Comparison of ENCODE assay signal across 9 cellular contexts in genomic region chr16:14202697-14203096, GRCh38.
A peak's percentile ranks its signal among the peaks of the same experiment; 100 is the strongest.
DNase-seq lines count a peak whose midpoint lies in the region; ATAC-seq and TF ChIP-seq lines count a peak whose summit lies in the region.
"Had no signal": no experiment of that assay in that cellular context is flagged by ENCODE, and none has a peak within 500 bp of the region (broad histone marks: within the 10 kb centered on the region; RNA-seq: fewer than 3 reads in every experiment).

No MANE protein-coding gene starts in this region.

- H3K36me3 Mint-ChIP-seq in nephron progenitor cell (ENCODE audit: low read depth) = peaks cover 18% of the 10 kb centered on the region
- no peaks in the 10 kb centered on the region for H3K36me3 Mint-ChIP-seq in activated CD8-positive, alpha-beta T cell treated with anti-CD3 and anti-CD28 coated beads for 36 hours (ENCODE audit: low read depth)

- H3K9me2 ChIP-seq in DOHH2 (replicated peaks; ENCODE audit: control insufficient read depth, low read length) = no peaks in the 10 kb centered on the region

- no peaks in the 10 kb centered on the region for H3K36me3 ChIP-seq in DOHH2 (ENCODE audit: control insufficient read depth, low read length)

- POLR2A ChIA-PET in activated CD8-positive, alpha-beta T cell treated with anti-CD3 and anti-CD28 coated beads for 36 hours (lab: Charles Lee) = no interaction called here

- DNase-seq in NCI-H2081 treated with DMSO at 0.1 percent for 48 hours (lab: John Stamatoyannopoulos, UW) (peak; percentile 49), dermis blood vessel endothelial cell (peak; percentile 79), nephron progenitor cell (no peak), ecto neural progenitor cell (ENCODE audit: low spot score) (no peak), lower leg skin (ENCODE audit: low spot score in 2 of 2) (no peak)
- DNase-seq in activated CD8-positive, alpha-beta T cell treated with anti-CD3 and anti-CD28 coated beads for 36 hours = no peak
- DNase-seq: IMR-90 had no signal

- peaks cover 3% of the 10 kb centered on the region for H3K27me3 Mint-ChIP-seq in nephron progenitor cell (ENCODE audit: low read depth, poor library complexity)
- H3K27me3 Mint-ChIP-seq in activated CD8-positive, alpha-beta T cell treated with anti-CD3 and anti-CD28 coated beads for 36 hours = no peaks in the 10 kb centered on the region

- H3K9me3 ChIP-seq in DOHH2 (ENCODE audit: control insufficient read depth, insufficient read depth, low read length) = no peaks in the 10 kb centered on the region

- no peaks in the 10 kb centered on the region for H3F3A ChIP-seq in DOHH2 (ENCODE audit: control insufficient read depth, insufficient read depth)

- H3K27ac ChIP-seq in DOHH2 (ENCODE audit: low read depth, low read length) = no peak overlapping the region

- H3K4me1 Mint-ChIP-seq in nephron progenitor cell = peaks cover 21% of the 10 kb centered on the region
- peaks cover 7% of the 10 kb centered on the region for H3K4me1 Mint-ChIP-seq in activated CD8-positive, alpha-beta T cell treated with anti-CD3 and anti-CD28 coated beads for 36 hours (ENCODE audit: low read depth)

- H3K27me3 ChIP-seq in DOHH2 (ENCODE audit: control insufficient read depth, low read length) = no peaks in the 10 kb centered on the region

- no peaks in the 10 kb centered on the region for H3K79me2 ChIP-seq in DOHH2 (ENCODE audit: control insufficient read depth, low read length)

- peaks cover 3% of the 10 kb centered on the region for H3K9me3 Mint-ChIP-seq in nephron progenitor cell
- H3K9me3 Mint-ChIP-seq in activated CD8-positive, alpha-beta T cell treated with anti-CD3 and anti-CD28 coated beads for 36 hours = no peaks in the 10 kb centered on the region

- H3K4me3 Mint-ChIP-seq in nephron progenitor cell = no peak overlapping the region
- H3K4me3 Mint-ChIP-seq in activated CD8-positive, alpha-beta T cell treated with anti-CD3 and anti-CD28 coated beads for 36 hours = no peak overlapping the region

- CTCF ChIA-PET in activated CD8-positive, alpha-beta T cell treated with anti-CD3 and anti-CD28 coated beads for 36 hours (lab: Charles Lee) = interaction anchor here (1.5 kb wide), 1 partner anchor 16 kb away, joined by 4 read pairs; no protein-coding TSS in a partner anchor

- no peaks in the 10 kb centered on the region for H3K4me1 ChIP-seq in DOHH2 (ENCODE audit: control insufficient read depth, low read length)

- no peaks in the 10 kb centered on the region for H4K20me1 ChIP-seq in DOHH2 (ENCODE audit: control insufficient read depth, insufficient read depth, low read depth, low read length)

- no peak overlapping the region for H3K4me3 ChIP-seq in DOHH2 (ENCODE audit: low read length)
- no peak overlapping the region for H3K4me3 ChIP-seq in lower leg skin (ENCODE audit: low read depth, poor library complexity, severe bottlenecking)

- peak; percentile 30 for TF ChIP-seq CTCF in DOHH2 (IDR thresholded peaks at IDR 0.05; ENCODE audit: low read depth, low read length, poor library complexity, severe bottlenecking)
- TF ChIP-seq CTCF in nephron progenitor cell (IDR thresholded peaks at IDR 0.05) = peak; percentile 27
- TF ChIP-seq CTCF in activated CD8-positive, alpha-beta T cell treated with anti-CD3 and anti-CD28 coated beads for 36 hours (IDR thresholded peaks at IDR 0.05) = no peak
- TF ChIP-seq CTCF in lower leg skin (IDR thresholded peaks at IDR 0.05) = no peak

- no peak overlapping the region for H3K27ac Mint-ChIP-seq in nephron progenitor cell
- no peak overlapping the region for H3K27ac Mint-ChIP-seq in activated CD8-positive, alpha-beta T cell treated with anti-CD3 and anti-CD28 coated beads for 36 hours

- no peak for TF ChIP-seq POLR2A in lower leg skin (IDR thresholded peaks at IDR 0.05)

- no peak overlapping the region for H3K4me2 ChIP-seq in DOHH2 (ENCODE audit: low read length)

- intact Hi-C loops in activated CD8-positive, alpha-beta T cell treated with anti-CD3 and anti-CD28 coated beads for 36 hours (cut with micrococcal nuclease) = no loop called here
- intact Hi-C loops in lower leg skin (cut with DNase I; ENCODE audit: low total_unique reads) = no loop called here

- no peak for ATAC-seq in GM19467 (IDR thresholded peaks at IDR 0.05; ENCODE audit: unreplicated experiment)
- no peak for ATAC-seq in activated CD8-positive, alpha-beta T cell treated with anti-CD3 and anti-CD28 coated beads for 36 hours

Comparison
In these comparisons a context has a peak if more than half of its experiments do, and no peak if none do; other contexts are left out.
1. CTCF ChIP-seq: peak in DOHH2 (single experiment) and nephron progenitor cell (single experiment); none in activated CD8-positive, alpha-beta T cell treated with anti-CD3 and anti-CD28 coated beads for 36 hours (single experiment) and lower leg skin (0 of 3).
2. DNase-seq: peak in NCI-H2081 treated with DMSO at 0.1 percent for 48 hours (single experiment) and dermis blood vessel endothelial cell (single experiment); none in nephron progenitor cell (single experiment), ecto neural progenitor cell (single experiment), activated CD8-positive, alpha-beta T cell treated with anti-CD3 and anti-CD28 coated beads for 36 hours (single experiment) and lower leg skin (0 of 2).